Comparison of ENCODE assay signal across 25 cellular contexts in genomic region chr2:4963106-4963505, GRCh38.
"Had no signal": no experiment of that assay in that cellular context is flagged by ENCODE, and none has a peak within 500 bp of the region (broad histone marks: within the 10 kb centered on the region; RNA-seq: fewer than 3 reads in every experiment).

No MANE protein-coding gene starts in this region.

- H3K4me3 Mint-ChIP-seq: activated B cell treated with CpG ODN at 0.5 μM for 24 hours; activated CD4-positive, alpha-beta T cell treated with anti-CD3 and anti-CD28 coated beads, Interleukin-2, amount 10 ng/mL, durations not matched to agents 24 days and 14 days; activated CD8-positive, alpha-beta memory T cell treated with anti-CD3 and anti-CD28 coated beads, Interleukin-2, amount 10 ng/mL, durations not matched to agents 7 days and 5 days; activated naive CD4-positive, alpha-beta T cell treated with anti-CD3 and anti-CD28 coated beads for 36 hours; activated naive CD8-positive, alpha-beta T cell; activated T-cell treated with anti-CD3 and anti-CD28 coated beads, Interleukin-2, amount 50 U/mL, for 4 hours; T-helper 1 cell treated with Interleukin-12 subunit alpha and Interleukin-12 subunit beta and Interleukin-4 antibody, amounts not matched to agents 30 μg/mL and 1 μg/mL, for 36 hours had no signal

- H3K27ac Mint-ChIP-seq: activated B cell treated with CpG ODN at 0.5 μM for 24 hours; activated CD4-positive, alpha-beta T cell treated with anti-CD3 and anti-CD28 coated beads, Interleukin-2, amount 10 ng/mL, durations not matched to agents 24 days and 14 days; activated CD8-positive, alpha-beta memory T cell treated with anti-CD3 and anti-CD28 coated beads, Interleukin-2, amount 10 ng/mL, durations not matched to agents 7 days and 5 days; activated naive CD4-positive, alpha-beta T cell treated with anti-CD3 and anti-CD28 coated beads for 36 hours; activated naive CD8-positive, alpha-beta T cell; T-helper 1 cell treated with Interleukin-12 subunit alpha and Interleukin-12 subunit beta and Interleukin-4 antibody, amounts not matched to agents 30 μg/mL and 1 μg/mL, for 36 hours had no signal

- H3K27me3 Mint-ChIP-seq: activated B cell treated with CpG ODN at 0.5 μM for 24 hours; activated CD4-positive, alpha-beta T cell treated with anti-CD3 and anti-CD28 coated beads, Interleukin-2, amount 10 ng/mL, durations not matched to agents 24 days and 14 days; activated CD8-positive, alpha-beta memory T cell treated with anti-CD3 and anti-CD28 coated beads, Interleukin-2, amount 10 ng/mL, durations not matched to agents 7 days and 5 days; activated naive CD8-positive, alpha-beta T cell had no signal

- FAIRE-seq: astrocyte, TTC549 had no signal

- H3K9me3 Mint-ChIP-seq: activated B cell treated with CpG ODN at 0.5 μM for 24 hours; activated naive CD4-positive, alpha-beta T cell treated with anti-CD3 and anti-CD28 coated beads for 36 hours had no signal

- H3K4me1 Mint-ChIP-seq: activated B cell treated with CpG ODN at 0.5 μM for 24 hours; activated CD4-positive, alpha-beta T cell treated with anti-CD3 and anti-CD28 coated beads, Interleukin-2, amount 10 ng/mL, durations not matched to agents 24 days and 14 days; activated CD8-positive, alpha-beta memory T cell treated with anti-CD3 and anti-CD28 coated beads, Interleukin-2, amount 10 ng/mL, durations not matched to agents 7 days and 5 days had no signal

- H3K36me3 Mint-ChIP-seq: activated CD8-positive, alpha-beta memory T cell treated with anti-CD3 and anti-CD28 coated beads, Interleukin-2, amount 10 ng/mL, durations not matched to agents 7 days and 5 days; activated naive CD8-positive, alpha-beta T cell had no signal

- ATAC-seq: activated CD8-positive, alpha-beta memory T cell treated with anti-CD3 and anti-CD28 coated beads, Interleukin-2, amount 10 ng/mL, durations not matched to agents 7 days and 5 days; activated T-cell treated with anti-CD3 and anti-CD28 coated beads, Interleukin-2, amount 50 U/mL, for 4 hours had no signal

- DNase-seq: activated B cell treated with CpG ODN at 0.5 μM for 24 hours; activated CD4-positive, alpha-beta T cell treated with anti-CD3 and anti-CD28 coated beads for 1 hour; activated CD4-positive, alpha-beta T cell treated with anti-CD3 and anti-CD28 coated beads, Interleukin-2, amount 10 ng/mL, durations not matched to agents 24 days and 14 days; activated CD4-positive, alpha-beta T cell treated with anti-CD3 and anti-CD28 coated beads, Interleukin-2, amount 50 U/mL, for 48 hours; activated CD8-positive, alpha-beta memory T cell treated with anti-CD3 and anti-CD28 coated beads, Interleukin-2, amount 10 ng/mL, durations not matched to agents 7 days and 5 days; activated gamma-delta T cell; activated naive CD4-positive, alpha-beta T cell treated with anti-CD3 and anti-CD28 coated beads for 36 hours; activated T-cell treated with anti-CD3 and anti-CD28 coated beads, Interleukin-2, amount 50 U/mL, for 4 hours; amygdala; brain microvascular endothelial cell; cerebellar nuclear complex; Karpas-422; MM.1S; NCI-H1105; NCI-H1436 treated with DMSO at 0.1 percent for 48 hours; NCI-H187; NCI-H2081; NCI-H446; NCI-H524; PC-9; SHP77 treated with DMSO at 0.1 percent for 48 hours had no signal
